ENCODE assay signal across 18 cellular contexts in genomic region chr15:88898736-88899135, GRCh38.
"Had no signal": no experiment of that assay in that cellular context is flagged by ENCODE, and none has a peak within 500 bp of the region (broad histone marks: within the 10 kb centered on the region; RNA-seq: fewer than 3 reads in every experiment).

No MANE protein-coding gene starts in this region.

- H3K9me3 ChIP-seq: gastroesophageal sphincter, right lobe of liver, spleen had no signal

- H3K27ac ChIP-seq: epithelial cell of prostate, right lobe of liver, spleen, WERI-Rb-1 had no signal

- FAIRE-seq: kidney had no signal

- DNase-seq: activated CD4-positive, alpha-beta T cell treated with anti-CD3 and anti-CD28 coated beads for 4 hours; activated CD8-positive, alpha-beta memory T cell treated with anti-CD3 and anti-CD28 coated beads, Interleukin-2, amount 50 U/mL, for 48 hours; activated CD8-positive, alpha-beta T cell treated with anti-CD3 and anti-CD28 coated beads, Interleukin-2, amount 10 ng/mL, durations not matched to agents 7 days and 5 days; activated naive CD8-positive, alpha-beta T cell treated with anti-CD3 and anti-CD28 coated beads, Interleukin-2, amount 10 ng/mL, durations not matched to agents 7 days and 5 days; aorta; cortex of kidney; effector CD8-positive, alpha-beta T cell; kidney; naive B cell; right lobe of liver; spleen; stimulated activated CD4-positive, alpha-beta T cell treated with anti-CD3 and anti-CD28 coated beads, Interleukin-1b, Interleukin-23, amount 100 ng/mL, for 48 hours; SW 1271; T-helper 9 cell; WERI-Rb-1 had no signal

- ATAC-seq: activated CD8-positive, alpha-beta T cell treated with anti-CD3 and anti-CD28 coated beads, Interleukin-2, amount 10 ng/mL, durations not matched to agents 7 days and 5 days; gastroesophageal sphincter; right lobe of liver; stimulated activated memory B cell treated with anti-CD40 and anti-IgM and Interleukin-4, amounts not matched to agents 10 μg/mL and 1 μg/mL and 100 μg/mL, for 72 hours had no signal

- H3K4me3 ChIP-seq: gastroesophageal sphincter, right lobe of liver, spleen had no signal
